Comparison of ENCODE assay signal across 9 cellular contexts in the genomic region with DNA sequence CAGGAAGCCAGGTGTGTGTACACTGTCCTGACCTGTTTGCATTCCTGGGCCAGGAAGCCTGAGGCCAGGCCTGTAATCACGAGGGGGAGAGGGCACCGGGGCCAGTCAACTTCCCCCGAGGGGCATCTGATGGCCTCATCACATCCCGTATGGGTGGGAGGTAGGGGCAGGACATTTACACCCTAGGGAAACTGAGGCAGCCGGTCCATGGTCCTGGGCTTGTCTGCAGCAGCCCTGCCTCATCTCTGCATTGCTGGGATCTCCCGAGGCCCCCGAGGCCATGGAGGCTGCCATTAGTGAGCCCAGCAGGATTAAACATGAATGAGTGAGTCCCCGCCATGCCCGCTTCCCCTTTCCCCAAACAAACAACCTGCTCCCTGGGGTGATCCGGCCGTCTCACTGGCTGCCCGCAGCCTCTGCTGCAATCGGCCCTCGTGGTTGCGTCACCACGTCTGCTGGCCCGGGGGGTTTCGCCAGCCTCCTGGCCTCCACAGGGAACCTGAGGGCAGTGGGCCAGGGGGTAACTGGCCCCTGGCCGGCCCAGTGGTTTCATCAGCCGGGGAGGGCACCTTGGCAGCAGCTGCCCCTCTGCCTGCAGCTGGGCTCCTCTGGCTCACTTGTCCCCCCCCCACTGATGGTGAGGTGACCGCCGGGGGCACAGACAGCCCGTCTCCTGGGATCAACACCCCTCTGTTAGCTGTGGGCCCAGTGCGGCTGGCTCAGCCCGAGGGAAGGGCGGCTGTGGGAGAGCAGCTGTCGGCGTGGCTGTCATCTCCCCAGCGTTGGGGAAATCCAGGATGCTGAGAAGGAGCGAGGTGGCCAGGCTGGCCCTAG.
DNase-seq lines count a peak whose midpoint lies in the region; ATAC-seq and TF ChIP-seq lines count a peak whose summit lies in the region.
"Had no signal": no experiment of that assay in that cellular context is flagged by ENCODE, and none has a peak within 500 bp of the region (broad histone marks: within the 10 kb centered on the region; RNA-seq: fewer than 3 reads in every experiment).

No MANE protein-coding gene starts in this region.

- H3K4me3 ChIP-seq in H7 (ENCODE audit: insufficient read depth, low read depth, low read length) (no peak overlapping the region), psoas muscle (no peak overlapping the region)
- H3K4me3 ChIP-seq: SJSA1 had no signal

- H3K36me3 ChIP-seq in H7 (replicated peaks; ENCODE audit: control insufficient read depth, insufficient read depth, low read length) = no peaks in the 10 kb centered on the region
- H3K36me3 ChIP-seq in psoas muscle (ENCODE audit: insufficient read depth in 1 of 2, low read depth in 1 of 2) = no peaks in the 10 kb centered on the region
- H3K36me3 ChIP-seq: SJSA1 had no signal

- intact Hi-C loops in psoas muscle (cut with DNase I) = no loop called here

- no peak overlapping the region for H3K27ac ChIP-seq in psoas muscle
- H3K27ac ChIP-seq: SJSA1 had no signal

- no peaks in the 10 kb centered on the region for H3K4me1 ChIP-seq in psoas muscle
- H3K4me1 ChIP-seq: SJSA1 had no signal

- no peaks in the 10 kb centered on the region for H3K9me3 ChIP-seq in psoas muscle
- H3K9me3 ChIP-seq: SJSA1 had no signal

- 60 to 63% (median 62%) methylated on average over 27 to 30 of the region's 30 CpGs for WGBS in psoas muscle, 3 donors

- H3K27me3 ChIP-seq in H7 (ENCODE audit: control insufficient read depth, insufficient read depth, low read length) (no peaks in the 10 kb centered on the region), psoas muscle (ENCODE audit: insufficient read depth in 3 of 3, low read length in 2 of 3) (no peaks in the 10 kb centered on the region)
- H3K27me3 ChIP-seq: SJSA1 had no signal

- DNase-seq in H7 = peak; percentile 89
- peak; percentile 89 to 92 for DNase-seq in NOMO-1 (lab: John Stamatoyannopoulos, UW; ENCODE audit: unreplicated experiment in 2 of 2)
- DNase-seq in fibroblast of gingiva (ENCODE audit: low read depth) = peak; percentile 87
- peak; percentile 62 to 77 for DNase-seq in psoas muscle

- no peak for TF ChIP-seq CTCF in psoas muscle (IDR thresholded peaks at IDR 0.05)

- ATAC-seq in psoas muscle (peak in 3 of 4 donors; percentile 25 to 62 (median 26)), GM21390 (IDR thresholded peaks at IDR 0.05; ENCODE audit: unreplicated experiment) (no peak), GM21367 (IDR thresholded peaks at IDR 0.05; ENCODE audit: unreplicated experiment) (no peak), HG03565 (IDR thresholded peaks at IDR 0.05; ENCODE audit: unreplicated experiment) (no peak), HG03045 (IDR thresholded peaks at IDR 0.05; ENCODE audit: unreplicated experiment) (no peak)

Comparison
In these comparisons a context has a peak if more than half of its experiments do, and no peak if none do; other contexts are left out.
1. ATAC-seq: peak in psoas muscle (3 of 4); none in GM21390 (single experiment), GM21367 (single experiment), HG03565 (single experiment) and HG03045 (single experiment).
2. Peak in every context shown above with its lines, with median percentiles within 50 percentile points of each other: DNase-seq.